39 cellular contexts compared by ENCODE assay signal in genomic region chr13:102187313-102187712, GRCh38.
"Had no signal": no experiment of that assay in that cellular context is flagged by ENCODE, and none has a peak within 500 bp of the region (broad histone marks: within the 10 kb centered on the region; RNA-seq: fewer than 3 reads in every experiment).

No MANE protein-coding gene starts in this region.

- H3K27ac Mint-ChIP-seq: activated naive CD4-positive, alpha-beta T cell treated with anti-CD3 and anti-CD28 coated beads for 36 hours; activated naive CD4-positive, alpha-beta T cell treated with anti-CD3 and anti-CD28 coated beads, Interleukin-2, amount 10 ng/mL, durations not matched to agents 7 days and 5 days; activated naive CD4-positive, alpha-beta T cell treated with anti-CD3 and anti-CD28 coated beads, Interleukin-2, amount 50 U/mL, for 24 hours; activated naive CD4-positive, alpha-beta T cell treated with anti-CD3 and anti-CD28 coated beads, Interleukin-2, amount 50 U/mL, for 72 hours; activated naive CD8-positive, alpha-beta T cell; activated naive CD8-positive, alpha-beta T cell treated with anti-CD3 and anti-CD28 coated beads for 36 hours; activated naive CD8-positive, alpha-beta T cell treated with anti-CD3 and anti-CD28 coated beads, Interleukin-2, amount 10 ng/mL, durations not matched to agents 7 days and 5 days; activated naive CD8-positive, alpha-beta T cell treated with anti-CD3 and anti-CD28 coated beads, Interleukin-2, amount 50 U/mL, for 24 hours; activated T-cell treated with anti-CD3 and anti-CD28 coated beads, Interleukin-2, amount 50 U/mL, for 24 hours; activated T-cell treated with anti-CD3 and anti-CD28 coated beads, Interleukin-2, amount 50 U/mL, for 72 hours; activated T-helper 1 cell treated with anti-CD3 and anti-CD28 coated beads, Interleukin-12 subunit alpha, Interleukin-12 subunit beta, Interleukin-2, Interleukin-4 antibody, amounts not matched to agents 30 ng/mL and 10 ng/mL and 1 ng/mL, durations not matched to agents 14 hours and 24 hours and 36 hours; activated T-helper 17 cell treated with anti-CD3 and anti-CD28 coated beads, Interleukin-2, amount 50 U/mL, for 72 hours; activated T-helper 2 cell treated with anti-CD3 and anti-CD28 coated beads, Interferon-gamma antibody, Interleukin-2, Interleukin-4, amounts not matched to agents 10 μg/mL and 5 μg/mL and 100 μg/mL, durations not matched to agents 14 hours and 24 hours and 36 hours; brain had no signal

- H3K36me3 Mint-ChIP-seq: activated naive CD4-positive, alpha-beta T cell treated with anti-CD3 and anti-CD28 coated beads, Interleukin-2, amount 10 ng/mL, durations not matched to agents 7 days and 5 days; activated naive CD4-positive, alpha-beta T cell treated with anti-CD3 and anti-CD28 coated beads, Interleukin-2, amount 50 U/mL, for 24 hours; activated naive CD4-positive, alpha-beta T cell treated with anti-CD3 and anti-CD28 coated beads, Interleukin-2, amount 50 U/mL, for 72 hours; activated naive CD8-positive, alpha-beta T cell; activated naive CD8-positive, alpha-beta T cell treated with anti-CD3 and anti-CD28 coated beads for 36 hours; activated naive CD8-positive, alpha-beta T cell treated with anti-CD3 and anti-CD28 coated beads, Interleukin-2, amount 10 ng/mL, durations not matched to agents 7 days and 5 days; brain had no signal

- H3K4me1 ChIP-seq: ascending aorta, breast epithelium had no signal

- FAIRE-seq: astrocyte, bronchial epithelial cell had no signal

- H3K4me3 Mint-ChIP-seq: activated naive CD4-positive, alpha-beta T cell treated with anti-CD3 and anti-CD28 coated beads for 36 hours; activated naive CD4-positive, alpha-beta T cell treated with anti-CD3 and anti-CD28 coated beads, Interleukin-2, amount 10 ng/mL, durations not matched to agents 7 days and 5 days; activated naive CD4-positive, alpha-beta T cell treated with anti-CD3 and anti-CD28 coated beads, Interleukin-2, amount 50 U/mL, for 24 hours; activated naive CD8-positive, alpha-beta T cell; activated naive CD8-positive, alpha-beta T cell treated with anti-CD3 and anti-CD28 coated beads for 36 hours; activated naive CD8-positive, alpha-beta T cell treated with anti-CD3 and anti-CD28 coated beads, Interleukin-2, amount 10 ng/mL, durations not matched to agents 7 days and 5 days; activated naive CD8-positive, alpha-beta T cell treated with anti-CD3 and anti-CD28 coated beads, Interleukin-2, amount 50 U/mL, for 24 hours; activated T-cell treated with anti-CD3 and anti-CD28 coated beads, Interleukin-2, amount 50 U/mL, for 24 hours; activated T-cell treated with anti-CD3 and anti-CD28 coated beads, Interleukin-2, amount 50 U/mL, for 4 hours; activated T-cell treated with anti-CD3 and anti-CD28 coated beads, Interleukin-2, amount 50 U/mL, for 72 hours; activated T-helper 1 cell treated with anti-CD3 and anti-CD28 coated beads, Interleukin-12 subunit alpha, Interleukin-12 subunit beta, Interleukin-2, Interleukin-4 antibody, amounts not matched to agents 30 ng/mL and 10 ng/mL and 1 ng/mL, durations not matched to agents 14 hours and 24 hours and 36 hours; activated T-helper 17 cell treated with anti-CD3 and anti-CD28 coated beads, Interleukin-2, amount 50 U/mL, for 72 hours; brain; central memory CD8-positive, alpha-beta T cell had no signal

- H3K27ac ChIP-seq: ascending aorta, body of pancreas, brain microvascular endothelial cell, breast epithelium, cardiac muscle cell had no signal

- H3K4me3 ChIP-seq: ascending aorta, body of pancreas, breast epithelium, cardiac muscle cell had no signal

- H3K27me3 ChIP-seq: ascending aorta, body of pancreas, brain microvascular endothelial cell, breast epithelium, cardiac muscle cell had no signal

- DNase-seq: activated effector memory CD4-positive, alpha-beta T cell treated with anti-CD3 and anti-CD28 coated beads, Interleukin-2, amount 50 U/mL, for 16 hours; activated effector memory CD4-positive, alpha-beta T cell treated with Interleukin-2 at 50 U/mL for 16 hours; activated gamma-delta T cell; activated gamma-delta T cell treated with Interleukin-2 at 50 U/mL for 16 hours; activated naive CD4-positive, alpha-beta T cell; activated naive CD4-positive, alpha-beta T cell treated with anti-CD3 and anti-CD28 coated beads for 36 hours; activated naive CD4-positive, alpha-beta T cell treated with anti-CD3 and anti-CD28 coated beads, Interleukin-2, amount 10 ng/mL, durations not matched to agents 7 days and 5 days; activated naive CD4-positive, alpha-beta T cell treated with anti-CD3 and anti-CD28 coated beads, Interleukin-2, amount 50 U/mL, for 16 hours; activated naive CD4-positive, alpha-beta T cell treated with Interleukin-2 at 50 U/mL for 16 hours; activated naive CD8-positive, alpha-beta T cell treated with anti-CD3 and anti-CD28 coated beads for 36 hours; activated naive CD8-positive, alpha-beta T cell treated with anti-CD3 and anti-CD28 coated beads, Interleukin-2, amount 10 ng/mL, durations not matched to agents 7 days and 5 days; activated naive CD8-positive, alpha-beta T cell treated with anti-CD3 and anti-CD28 coated beads, Interleukin-2, amount 50 U/mL, for 24 hours; activated T-cell treated with anti-CD3 and anti-CD28 coated beads, Interleukin-2, amount 50 U/mL, for 1 hour; activated T-cell treated with anti-CD3 and anti-CD28 coated beads, Interleukin-2, amount 50 U/mL, for 24 hours; activated T-cell treated with anti-CD3 and anti-CD28 coated beads, Interleukin-2, amount 50 U/mL, for 4 hours; activated T-cell treated with anti-CD3 and anti-CD28 coated beads, Interleukin-2, amount 50 U/mL, for 48 hours; activated T-cell treated with anti-CD3 and anti-CD28 coated beads, Interleukin-2, amount 50 U/mL, for 72 hours; amniotic stem cell; amygdala; anterior cingulate cortex; aorta; body of pancreas; brain microvascular endothelial cell; caudate nucleus; central memory CD4-positive, alpha-beta T cell; cerebellar nuclear complex had no signal

- H3K4me1 Mint-ChIP-seq: activated naive CD4-positive, alpha-beta T cell treated with anti-CD3 and anti-CD28 coated beads, Interleukin-2, amount 10 ng/mL, durations not matched to agents 7 days and 5 days; activated naive CD4-positive, alpha-beta T cell treated with anti-CD3 and anti-CD28 coated beads, Interleukin-2, amount 50 U/mL, for 24 hours; activated naive CD8-positive, alpha-beta T cell treated with anti-CD3 and anti-CD28 coated beads for 36 hours; activated naive CD8-positive, alpha-beta T cell treated with anti-CD3 and anti-CD28 coated beads, Interleukin-2, amount 10 ng/mL, durations not matched to agents 7 days and 5 days; brain had no signal

- H3K27me3 Mint-ChIP-seq: activated naive CD4-positive, alpha-beta T cell treated with anti-CD3 and anti-CD28 coated beads, Interleukin-2, amount 10 ng/mL, durations not matched to agents 7 days and 5 days; activated naive CD8-positive, alpha-beta T cell treated with anti-CD3 and anti-CD28 coated beads, Interleukin-2, amount 10 ng/mL, durations not matched to agents 7 days and 5 days; activated naive CD8-positive, alpha-beta T cell treated with anti-CD3 and anti-CD28 coated beads, Interleukin-2, amount 50 U/mL, for 24 hours; activated T-cell treated with anti-CD3 and anti-CD28 coated beads, Interleukin-2, amount 50 U/mL, for 24 hours; brain had no signal

- H3K36me3 ChIP-seq: ascending aorta, brain microvascular endothelial cell, breast epithelium, cardiac muscle cell had no signal

- H3K9me3 Mint-ChIP-seq: activated naive CD4-positive, alpha-beta T cell treated with anti-CD3 and anti-CD28 coated beads for 36 hours; activated naive CD4-positive, alpha-beta T cell treated with anti-CD3 and anti-CD28 coated beads, Interleukin-2, amount 10 ng/mL, durations not matched to agents 7 days and 5 days; activated naive CD8-positive, alpha-beta T cell treated with anti-CD3 and anti-CD28 coated beads, Interleukin-2, amount 10 ng/mL, durations not matched to agents 7 days and 5 days; activated naive CD8-positive, alpha-beta T cell treated with anti-CD3 and anti-CD28 coated beads, Interleukin-2, amount 50 U/mL, for 24 hours; activated T-cell treated with anti-CD3 and anti-CD28 coated beads, Interleukin-2, amount 50 U/mL, for 24 hours; activated T-cell treated with anti-CD3 and anti-CD28 coated beads, Interleukin-2, amount 50 U/mL, for 72 hours; activated T-helper 1 cell treated with anti-CD3 and anti-CD28 coated beads, Interleukin-12 subunit alpha, Interleukin-12 subunit beta, Interleukin-2, Interleukin-4 antibody, amounts not matched to agents 30 ng/mL and 10 ng/mL and 1 ng/mL, durations not matched to agents 14 hours and 24 hours and 36 hours; activated T-helper 17 cell treated with anti-CD3 and anti-CD28 coated beads, Interleukin-2, amount 50 U/mL, for 72 hours; activated T-helper 2 cell treated with anti-CD3 and anti-CD28 coated beads, Interferon-gamma antibody, Interleukin-2, Interleukin-4, amounts not matched to agents 10 μg/mL and 5 μg/mL and 100 μg/mL, durations not matched to agents 14 hours and 24 hours and 36 hours; brain had no signal

- H3K9me3 ChIP-seq: ascending aorta, body of pancreas, breast epithelium had no signal

- ATAC-seq: activated naive CD4-positive, alpha-beta T cell treated with anti-CD3 and anti-CD28 coated beads, Interleukin-2, amount 50 U/mL, for 72 hours; activated naive CD8-positive, alpha-beta T cell treated with anti-CD3 and anti-CD28 coated beads, Interleukin-2, amount 50 U/mL, for 24 hours; activated T-cell treated with anti-CD3 and anti-CD28 coated beads, Interleukin-2, amount 50 U/mL, for 4 hours; activated T-cell treated with anti-CD3 and anti-CD28 coated beads, Interleukin-2, amount 50 U/mL, for 72 hours; activated T-helper 17 cell treated with anti-CD3 and anti-CD28 coated beads, Interleukin-2, amount 50 U/mL, for 72 hours; body of pancreas had no signal
